In the genomic region with DNA sequence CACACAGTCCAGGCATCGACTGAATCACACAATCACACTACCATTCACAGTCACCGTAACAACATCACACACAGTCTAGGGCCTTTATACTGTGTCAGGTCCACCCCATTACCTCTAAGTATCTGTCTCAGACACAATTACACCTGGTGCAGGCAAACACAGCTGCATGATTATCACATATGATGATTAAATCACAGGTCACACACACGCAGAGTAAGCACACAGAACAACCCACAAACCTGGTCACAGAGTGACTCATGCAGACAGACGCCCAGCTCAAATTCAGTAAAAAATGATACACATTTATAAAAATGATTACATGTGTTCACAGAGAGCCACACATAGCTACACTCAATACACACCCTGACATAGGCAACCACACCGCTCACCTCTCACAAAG, we compare ENCODE assay signal across 9 cellular contexts. TPM values are rescaled to one million over a fixed set of nuclear protein-coding genes. Genes with fewer than 3 reads are reported as not detected.
DNase-seq lines count a peak whose midpoint lies in the region; ATAC-seq, FAIRE-seq and TF ChIP-seq lines count a peak whose summit lies in the region.
"Had no signal": no experiment of that assay in that cellular context is flagged by ENCODE, and none has a peak within 500 bp of the region (broad histone marks: within the 10 kb centered on the region; RNA-seq: fewer than 3 reads in every experiment).

No MANE protein-coding gene starts in this region.

- H3K23me2 ChIP-seq in H1 (ENCODE audit: low read depth, low read length) = peaks cover 12% of the 10 kb centered on the region

- no peak overlapping the region for H2AFZ ChIP-seq in H1 (ENCODE audit: low read length)
- no peak overlapping the region for H2AFZ ChIP-seq in trophoblast cell (ENCODE audit: insufficient read depth, low read length, poor library complexity)

- no peak overlapping the region for H2BK5ac ChIP-seq in H1 (ENCODE audit: low read depth, low read length)
- H2BK5ac ChIP-seq in trophoblast cell (ENCODE audit: low read depth, low read length, poor library complexity) = no peak overlapping the region

- no peak overlapping the region for H2BK120ac ChIP-seq in H1 (replicated peaks; ENCODE audit: low read depth, low read length)
- no peak overlapping the region for H2BK120ac ChIP-seq in trophoblast cell (ENCODE audit: insufficient read depth, low read length, poor library complexity)

- H3K18ac ChIP-seq in H1 (ENCODE audit: extremely low read depth, low read length) = no peak overlapping the region
- no peak overlapping the region for H3K18ac ChIP-seq in trophoblast cell (ENCODE audit: low read length)

- H4K5ac ChIP-seq in H1 (ENCODE audit: insufficient read length, low read depth, low read length) = no peak overlapping the region

- H3K4me2 ChIP-seq in H1 (ENCODE audit: insufficient read depth in 1 of 2, low read depth in 2 of 2, low read length in 2 of 2) = peak overlapping the region; percentile 74 to 95
- peak overlapping the region; percentile 85 for H3K4me2 ChIP-seq in trophoblast cell (ENCODE audit: low read length)

- H3K14ac ChIP-seq in H1 (ENCODE audit: insufficient read length) (no peak overlapping the region), trophoblast cell (ENCODE audit: low read length) (no peak overlapping the region)

- H3K27me3 ChIP-seq in H1 (replicated peaks in 1 of 4; ENCODE audit: control insufficient read depth in 3 of 4, extremely low read depth in 1 of 4, insufficient read depth in 3 of 4, low read length in 3 of 4) (0 out of 7 replicates have a peak, but pooled peaks cover 0 to 3% (median 0%) of the 10 kb centered on the region in 4 experiments), trophoblast cell (ENCODE audit: insufficient read depth, low read length) (no peaks in the 10 kb centered on the region)

- H3K79me1 ChIP-seq in H1 (ENCODE audit: low read depth, low read length) (peaks cover 11% of the 10 kb centered on the region), trophoblast cell (ENCODE audit: low read length) (peaks cover 5% of the 10 kb centered on the region)

- H3K23ac ChIP-seq in H1 (ENCODE audit: insufficient read length) (no peak overlapping the region), trophoblast cell (ENCODE audit: low read length) (no peak overlapping the region)

- POLR2A ChIA-PET in H1 (lab: Charles Lee; ENCODE audit: partially characterized antibody) = interaction anchor here (0.9 to 2.1 kb wide), 16 partner anchors 8 to 228 kb away, joined by 3 to 20 read pairs (median 3); partner anchors contain the start of genes ERVK3-1, RPS5, ZNF544 and ZNF8

- no peaks in the 10 kb centered on the region for H3K4me1 ChIP-seq in H1 (replicated peaks in 1 of 4; ENCODE audit: control insufficient read depth in 3 of 4, insufficient read depth in 4 of 4, low read length in 3 of 4)
- peaks cover 0 to 9% of the 10 kb centered on the region in 2 experiments for H3K4me1 ChIP-seq in trophoblast cell (ENCODE audit: control insufficient read depth in 1 of 2, insufficient read depth in 2 of 2, low read length in 2 of 2)

- H3K4ac ChIP-seq in H1 (replicated peaks; ENCODE audit: insufficient read length, low read depth, low read length) (no peak overlapping the region), trophoblast cell (ENCODE audit: low read depth, low read length) (no peak overlapping the region)

- H2BK12ac ChIP-seq in H1 (ENCODE audit: low read depth, low read length) = no peak overlapping the region
- H2BK12ac ChIP-seq in trophoblast cell (ENCODE audit: low read length) = no peak overlapping the region

- ATAC-seq in GM21737 (IDR thresholded peaks at IDR 0.05; ENCODE audit: unreplicated experiment) (no peak), HG02885 (IDR thresholded peaks at IDR 0.05; ENCODE audit: poor library complexity, unreplicated experiment) (no peak)

- H4K91ac ChIP-seq in H1 (replicated peaks; ENCODE audit: insufficient read length, low read length) (no peak overlapping the region), trophoblast cell (ENCODE audit: low read depth, low read length) (no peak overlapping the region)

- no peaks in the 10 kb centered on the region for H3K9me3 ChIP-seq in H1 (ENCODE audit: insufficient read depth in 2 of 2, low read depth in 1 of 2, low read length in 1 of 2)
- peaks cover 2% of the 10 kb centered on the region for H3K9me3 ChIP-seq in trophoblast cell (ENCODE audit: insufficient read depth, low read depth, low read length)

- no peak for TF ChIP-seq RAD21 in H1 (IDR thresholded peaks at IDR 0.05 in 1 of 2, conservative IDR thresholded peaks at IDR 0.05 in 1 of 2; ENCODE audit: low read depth in 2 of 2, low read length in 2 of 2)

- no peaks in the 10 kb centered on the region for H3K36me3 ChIP-seq in H1 (ENCODE audit: control insufficient read depth in 2 of 4, insufficient read depth in 4 of 4, low read length in 3 of 4)
- no peaks in the 10 kb centered on the region for H3K36me3 ChIP-seq in trophoblast cell (ENCODE audit: control insufficient read depth in 1 of 2, insufficient read depth in 2 of 2, low read length in 2 of 2)

- no peak for TF ChIP-seq EP300 in H1 (IDR thresholded peaks at IDR 0.05; ENCODE audit: borderline replicate concordance in 1 of 2, low read depth in 2 of 2, low read length in 2 of 2)

- TF ChIP-seq CTCF in H1 (IDR thresholded peaks at IDR 0.05; ENCODE audit: control extremely low read depth in 1 of 3, insufficient read depth in 1 of 3, low read depth in 1 of 3, low read length in 3 of 3) = no peak

- DNase-seq in DMS53 (lab: John Stamatoyannopoulos, UW) (peak; percentile 47), DMS53 treated with DMSO at 0.1 percent for 48 hours (lab: John Stamatoyannopoulos, UW; ENCODE audit: unreplicated experiment) (no peak), NCI-H146 treated with DMSO at 0.1 percent for 48 hours (lab: John Stamatoyannopoulos, UW; ENCODE audit: unreplicated experiment) (peak; percentile 72), H1 (ENCODE audit: low read depth in 1 of 2, low spot score in 2 of 2) (no peak), trophoblast cell (no peak)
- no peak for DNase-seq in stimulated activated CD8-positive, alpha-beta memory T cell treated with anti-CD3 and anti-CD28 coated beads, Interleukin-4, amount 100 ng/mL, for 48 hours
- DNase-seq: Kasumi-1 had no signal

- H2BK15ac ChIP-seq in H1 (ENCODE audit: low read length) = no peak overlapping the region

- CTCF ChIA-PET in H1 (lab: Charles Lee; ENCODE audit: partially characterized antibody) = no interaction called here

- H2BK20ac ChIP-seq in H1 (ENCODE audit: low read length) = no peak overlapping the region

- H4K8ac ChIP-seq in H1 (ENCODE audit: extremely low read depth, insufficient read depth, low read length) = no peak overlapping the region
- no peak overlapping the region for H4K8ac ChIP-seq in trophoblast cell (ENCODE audit: low read depth, low read length)

- peaks cover 0 to 7% of the 10 kb centered on the region in 2 experiments for H4K20me1 ChIP-seq in H1 (replicated peaks in 1 of 2; ENCODE audit: control insufficient read depth in 1 of 2, insufficient read depth in 2 of 2, low read length in 2 of 2)

- H2AK5ac ChIP-seq in H1 (ENCODE audit: low read depth, low read length) (no peak overlapping the region), trophoblast cell (ENCODE audit: low read length) (no peak overlapping the region)

- FAIRE-seq in H1 (lab: Jason Lieb, UNC) = no peak

- H3K56ac ChIP-seq in H1 (replicated peaks; ENCODE audit: insufficient read length, low read depth, low read length) = no peak overlapping the region

- H3K79me2 ChIP-seq in H1 (ENCODE audit: control insufficient read depth in 1 of 2, insufficient read depth in 2 of 2, low read length in 2 of 2) (peaks cover 0 to 15% of the 10 kb centered on the region in 2 experiments; a peak in 2 of 4 replicates), trophoblast cell (ENCODE audit: control insufficient read depth, insufficient read depth, low read length, poor library complexity) (peaks cover 9% of the 10 kb centered on the region)

- no peak overlapping the region for H3K9ac ChIP-seq in H1 (replicated peaks in 1 of 4; ENCODE audit: extremely low read depth in 1 of 4, low read depth in 3 of 4, low read length in 3 of 4)
- no peak overlapping the region for H3K9ac ChIP-seq in trophoblast cell (ENCODE audit: low read length)

- H3K27ac ChIP-seq in H1 (ENCODE audit: low read depth, low read length) = no peak overlapping the region
- no peak overlapping the region for H3K27ac ChIP-seq in trophoblast cell (ENCODE audit: low read depth, low read length)

- TF ChIP-seq POLR2A in H1 (IDR thresholded peaks at IDR 0.05; ENCODE audit: control extremely low read depth in 1 of 2, low read depth in 2 of 2, low read length in 2 of 2) = no peak

- H4K12ac ChIP-seq in trophoblast cell (ENCODE audit: low read depth, low read length) = no peak overlapping the region

- H3K4me3 ChIP-seq in H1 (ENCODE audit: extremely low read depth in 1 of 4, insufficient read depth in 2 of 4, low read depth in 3 of 4, low read length in 4 of 4) (peak overlapping the region; percentile 72 to 98 (median 88); a peak in 6 of 8 replicates), trophoblast cell (ENCODE audit: low read depth, low read length) (no peak overlapping the region)

- 89% methylated on average over 5 of the region's 5 CpGs; no CpG with 5 or more reads in 1 of the 2 experiments for WGBS in H1 (ENCODE audit: extremely low coverage in 1 of 2, insufficient coverage in 1 of 2, insufficient read length in 1 of 2, insufficient replicate concordance in 2 of 2, low coverage in 1 of 2, low lambda C conversion rate in 2 of 2, missing lambda C conversion rate in 1 of 2), 2 experiments
- no CpG with 5 or more reads among the region's 5 CpGs for WGBS in trophoblast cell (ENCODE audit: extremely low coverage, insufficient coverage, insufficient read length)

RNA-seq across cellular contexts. Expression of gene ZSCAN22, which starts 1.2 kb away (rescaled TPM):
- 3.1 and 3.2 TPM in 2 replicates for total RNA-seq in H1 (2021; fragmentation: NEBNext Ultra II Directional; extraction: Animal tissue kit (Norgen Biotek cat#: 25700))
- polyA plus RNA-seq in H1 (2011; rRNA removed) = 2.6 and 3.3 TPM in 2 replicates
- 1.9 TPM for polyA plus RNA-seq in H1 (2011; cell fraction: cytosol; rRNA removed)
- polyA plus RNA-seq in H1 (2011; cell fraction: nucleus; rRNA removed) = 1.9 TPM
- 1.4 to 2.1 TPM (median 1.9 TPM) in 4 replicates for polyA plus RNA-seq in H1 (2012, experiment 1 of 2)
- 1.0 TPM for polyA plus RNA-seq in H1 (2012, experiment 2 of 2)
- polyA plus RNA-seq in H1 (2013, experiment 1 of 2) = 1.4 TPM
- polyA plus RNA-seq in H1 (2013, experiment 2 of 2) = 1.5 TPM
- 6.3 and 8.1 TPM in 2 replicates for polyA minus RNA-seq in H1 (2011; rRNA and poly(A)+ RNA removed)
- polyA minus RNA-seq in H1 (2011; cell fraction: cytosol; rRNA and poly(A)+ RNA removed) = 2.1 TPM
- 3.5 TPM for polyA minus RNA-seq in H1 (2011; cell fraction: nucleus; rRNA and poly(A)+ RNA removed)
- 2.4 and 2.7 TPM in 2 replicates for polyA plus RNA-seq in trophoblast cell (2013)

RNA-seq across cellular contexts. Expression of gene ERVK3-1, which starts 20.4 kb away (rescaled TPM):
- 30.6 and 31.5 TPM in 2 replicates for total RNA-seq in H1 (2021; fragmentation: NEBNext Ultra II Directional; extraction: Animal tissue kit (Norgen Biotek cat#: 25700))
- 28.1 and 29.9 TPM in 2 replicates for polyA plus RNA-seq in H1 (2011; rRNA removed)
- polyA plus RNA-seq in H1 (2011; cell fraction: cytosol; rRNA removed) = 42.2 TPM
- polyA plus RNA-seq in H1 (2011; cell fraction: nucleus; rRNA removed) = 45.9 TPM
- polyA plus RNA-seq in H1 (2012, experiment 1 of 2) = 46.2 to 52.5 TPM (median 50.5 TPM) in 4 replicates
- polyA plus RNA-seq in H1 (2012, experiment 2 of 2) = 38.4 TPM
- 41.3 TPM for polyA plus RNA-seq in H1 (2013, experiment 1 of 2)
- 39.8 TPM for polyA plus RNA-seq in H1 (2013, experiment 2 of 2)
- 19.2 and 20.1 TPM in 2 replicates for polyA minus RNA-seq in H1 (2011; rRNA and poly(A)+ RNA removed)
- 14.2 TPM for polyA minus RNA-seq in H1 (2011; cell fraction: cytosol; rRNA and poly(A)+ RNA removed)
- polyA minus RNA-seq in H1 (2011; cell fraction: nucleus; rRNA and poly(A)+ RNA removed) = 31.3 TPM
- 35.7 and 37.2 TPM in 2 replicates for polyA plus RNA-seq in trophoblast cell (2013)

RNA-seq across cellular contexts. Expression of gene A1BG, which starts 27.7 kb away (rescaled TPM):
- 19.9 and 20.8 TPM in 2 replicates for total RNA-seq in H1 (2021; fragmentation: NEBNext Ultra II Directional; extraction: Animal tissue kit (Norgen Biotek cat#: 25700))
- 69.6 and 108 TPM in 2 replicates for polyA plus RNA-seq in H1 (2011; rRNA removed)
- polyA plus RNA-seq in H1 (2011; cell fraction: cytosol; rRNA removed) = 43.4 TPM
- polyA plus RNA-seq in H1 (2011; cell fraction: nucleus; rRNA removed) = 26.6 TPM
- 11.4 to 25.4 TPM (median 23.1 TPM) in 4 replicates for polyA plus RNA-seq in H1 (2012, experiment 1 of 2)
- polyA plus RNA-seq in H1 (2012, experiment 2 of 2) = 102 TPM
- polyA plus RNA-seq in H1 (2013, experiment 1 of 2) = 26.4 TPM
- 32.6 TPM for polyA plus RNA-seq in H1 (2013, experiment 2 of 2)
- 0.49 and 1.1 TPM in 2 replicates for polyA minus RNA-seq in H1 (2011; rRNA and poly(A)+ RNA removed)
- polyA minus RNA-seq in H1 (2011; cell fraction: cytosol; rRNA and poly(A)+ RNA removed) = 6.5 TPM
- 1.7 TPM for polyA minus RNA-seq in H1 (2011; cell fraction: nucleus; rRNA and poly(A)+ RNA removed)
- polyA plus RNA-seq in trophoblast cell (2013) = 5.4 and 6.9 TPM in 2 replicates

RNA-seq across cellular contexts. Expression of gene ZNF497, which starts 36.9 kb away (rescaled TPM):
- total RNA-seq in H1 (2021; fragmentation: NEBNext Ultra II Directional; extraction: Animal tissue kit (Norgen Biotek cat#: 25700)) = 0.93 and 1.0 TPM in 2 replicates
- 1.4 and 2.0 TPM in 2 replicates for polyA plus RNA-seq in H1 (2011; rRNA removed)
- 1.4 TPM for polyA plus RNA-seq in H1 (2011; cell fraction: cytosol; rRNA removed)
- 6.2 TPM for polyA plus RNA-seq in H1 (2011; cell fraction: nucleus; rRNA removed)
- 1.7 to 2.7 TPM (median 2.4 TPM) in 4 replicates for polyA plus RNA-seq in H1 (2012, experiment 1 of 2)
- 1.5 TPM for polyA plus RNA-seq in H1 (2012, experiment 2 of 2)
- polyA plus RNA-seq in H1 (2013, experiment 1 of 2) = 0.45 TPM
- 0.31 TPM for polyA plus RNA-seq in H1 (2013, experiment 2 of 2)
- polyA minus RNA-seq in H1 (2011; rRNA and poly(A)+ RNA removed) = 1.0 and 1.7 TPM in 2 replicates
- 2.5 TPM for polyA minus RNA-seq in H1 (2011; cell fraction: cytosol; rRNA and poly(A)+ RNA removed)
- 1.7 TPM for polyA minus RNA-seq in H1 (2011; cell fraction: nucleus; rRNA and poly(A)+ RNA removed)
- 0.61 and 0.68 TPM in 2 replicates for polyA plus RNA-seq in trophoblast cell (2013)

RNA-seq across cellular contexts. Expression of gene ZNF8, which starts 46.9 kb away (rescaled TPM):
- total RNA-seq in H1 (2021; fragmentation: NEBNext Ultra II Directional; extraction: Animal tissue kit (Norgen Biotek cat#: 25700)) = 20.5 and 21.5 TPM in 2 replicates
- polyA plus RNA-seq in H1 (2011; rRNA removed) = 9.2 and 9.8 TPM in 2 replicates
- 7.0 TPM for polyA plus RNA-seq in H1 (2011; cell fraction: cytosol; rRNA removed)
- 15.2 TPM for polyA plus RNA-seq in H1 (2011; cell fraction: nucleus; rRNA removed)
- polyA plus RNA-seq in H1 (2012, experiment 1 of 2) = 5.5 to 7.9 TPM (median 6.5 TPM) in 4 replicates
- 4.9 TPM for polyA plus RNA-seq in H1 (2012, experiment 2 of 2)
- 9.6 TPM for polyA plus RNA-seq in H1 (2013, experiment 1 of 2)
- 8.2 TPM for polyA plus RNA-seq in H1 (2013, experiment 2 of 2)
- polyA minus RNA-seq in H1 (2011; rRNA and poly(A)+ RNA removed) = 30.0 and 32.5 TPM in 2 replicates
- polyA minus RNA-seq in H1 (2011; cell fraction: cytosol; rRNA and poly(A)+ RNA removed) = 17.0 TPM
- 15.0 TPM for polyA minus RNA-seq in H1 (2011; cell fraction: nucleus; rRNA and poly(A)+ RNA removed)
- polyA plus RNA-seq in trophoblast cell (2013) = 4.0 and 4.1 TPM in 2 replicates

Comparison
In these comparisons a context has a peak if more than half of its experiments do, and no peak if none do; other contexts are left out.
1. DNase-seq: peak in DMS53 (single experiment) and NCI-H146 treated with DMSO at 0.1 percent for 48 hours (single experiment); none in DMS53 treated with DMSO at 0.1 percent for 48 hours (single experiment), H1 (0 of 2), trophoblast cell (0 of 2) and stimulated activated CD8-positive, alpha-beta memory T cell treated with anti-CD3 and anti-CD28 coated beads, Interleukin-4, amount 100 ng/mL, for 48 hours (single experiment).